Comparison of ENCODE assay signal across 17 cellular contexts in the genomic region with DNA sequence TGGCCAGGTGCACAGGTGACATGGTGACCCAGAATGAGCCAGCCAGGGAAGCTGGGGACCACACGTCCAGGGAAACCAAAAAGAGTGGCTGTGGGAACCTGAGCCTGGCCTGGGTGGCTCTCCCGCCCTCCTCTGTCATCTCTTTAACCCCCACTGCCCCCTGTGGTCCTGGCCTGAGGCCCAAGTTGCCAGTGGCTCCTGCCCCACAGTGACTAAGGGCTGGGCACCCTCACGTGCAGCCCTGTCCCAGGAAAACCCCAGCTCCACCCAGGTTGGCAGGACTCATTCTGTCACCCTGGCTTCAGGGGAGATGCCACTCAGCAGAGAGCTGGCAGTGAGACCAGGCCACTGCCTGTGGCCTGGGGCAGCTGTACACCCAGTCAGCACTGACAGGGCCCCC. TPM values are rescaled to one million over a fixed set of nuclear protein-coding genes. Genes with fewer than 3 reads are reported as not detected.
DNase-seq lines count a peak whose midpoint lies in the region; ATAC-seq, FAIRE-seq and TF ChIP-seq lines count a peak whose summit lies in the region.
"Had no signal": no experiment of that assay in that cellular context is flagged by ENCODE, and none has a peak within 500 bp of the region (broad histone marks: within the 10 kb centered on the region; RNA-seq: fewer than 3 reads in every experiment).

No MANE protein-coding gene starts in this region.

- H3K4me1 ChIP-seq in tibial nerve, result peaks cover 0 to 68% (median 32%) of the 10 kb centered on the region in 4 donors
- H3K4me1 ChIP-seq in small intestine (ENCODE audit: control insufficient read depth in 2 of 2, insufficient read depth in 1 of 2, low read depth in 1 of 2, low read length in 1 of 2), result no peaks in the 10 kb centered on the region

- no peak overlapping the region for H3K4me3 ChIP-seq in tibial nerve
- H3K4me3 ChIP-seq in small intestine (ENCODE audit: low read depth in 1 of 2, low read length in 2 of 2), result no peak overlapping the region
- H3K4me3 ChIP-seq: cardiac muscle cell had no signal

- H3K4me1 Mint-ChIP-seq in activated CD4-positive, alpha-beta memory T cell treated with anti-CD3 and anti-CD28 coated beads, Interleukin-2, amount 10 ng/mL, durations not matched to agents 7 days and 5 days, result peaks cover 20% of the 10 kb centered on the region
- H3K4me1 Mint-ChIP-seq in memory B cell, result peaks cover 10% of the 10 kb centered on the region

- DNase-seq in Right ventricle myocardium superior (no peak), cardiac septum (ENCODE audit: low spot score) (no peak), memory B cell (ENCODE audit: low spot score in 2 of 2) (no peak), tibial nerve (ENCODE audit: low spot score in 2 of 2) (no peak), small intestine (no peak)
- no peak for DNase-seq in activated CD4-positive, alpha-beta memory T cell treated with anti-CD3 and anti-CD28 coated beads, Interleukin-2, amount 10 ng/mL, durations not matched to agents 7 days and 5 days
- DNase-seq: mesendoderm; NCI-H2081; NCI-H69; stimulated activated CD4-positive, alpha-beta T cell treated with anti-CD3 and anti-CD28 coated beads, Interleukin-15, amount 100 ng/mL, for 24 hours had no signal

- no peak for TF ChIP-seq POLR2A in tibial nerve (IDR thresholded peaks at IDR 0.05)

- no peaks in the 10 kb centered on the region for H3K9me3 ChIP-seq in tibial nerve
- no peaks in the 10 kb centered on the region for H3K9me3 ChIP-seq in small intestine (ENCODE audit: control insufficient read depth, low read depth)

- no peaks in the 10 kb centered on the region for H3K27me3 Mint-ChIP-seq in activated CD4-positive, alpha-beta memory T cell treated with anti-CD3 and anti-CD28 coated beads, Interleukin-2, amount 10 ng/mL, durations not matched to agents 7 days and 5 days
- H3K27me3 Mint-ChIP-seq in memory B cell, result no peaks in the 10 kb centered on the region

- no peaks in the 10 kb centered on the region for H3K9me3 Mint-ChIP-seq in activated CD4-positive, alpha-beta memory T cell treated with anti-CD3 and anti-CD28 coated beads, Interleukin-2, amount 10 ng/mL, durations not matched to agents 7 days and 5 days
- H3K9me3 Mint-ChIP-seq in memory B cell, result no peaks in the 10 kb centered on the region
- H3K9me3 Mint-ChIP-seq: activated naive CD4-positive, alpha-beta T cell treated with anti-CD3 and anti-CD28 coated beads, Interleukin-2, amount 50 U/mL, for 72 hours; T-helper 1 cell treated with Interleukin-12 subunit alpha and Interleukin-12 subunit beta and Interleukin-4 antibody, amounts not matched to agents 30 μg/mL and 1 μg/mL, for 36 hours had no signal

- TF ChIP-seq EP300 in tibial nerve (IDR thresholded peaks at IDR 0.05), result no peak

- H3K27ac ChIP-seq in tibial nerve, result peak overlapping the region in 3 of 4 donors; percentile 3 to 12 (median 8)
- H3K27ac ChIP-seq in small intestine (ENCODE audit: low read depth in 1 of 2, low read length in 1 of 2), result peak overlapping the region in 1 of 2 donors; percentile 14
- H3K27ac ChIP-seq: cardiac muscle cell had no signal

- H3K36me3 Mint-ChIP-seq in activated CD4-positive, alpha-beta memory T cell treated with anti-CD3 and anti-CD28 coated beads, Interleukin-2, amount 10 ng/mL, durations not matched to agents 7 days and 5 days (ENCODE audit: low read depth), result peaks cover 12% of the 10 kb centered on the region
- H3K36me3 Mint-ChIP-seq in memory B cell, result peaks cover 10% of the 10 kb centered on the region
- H3K36me3 Mint-ChIP-seq: activated naive CD4-positive, alpha-beta T cell treated with anti-CD3 and anti-CD28 coated beads, Interleukin-2, amount 50 U/mL, for 72 hours had no signal

- ATAC-seq in Right ventricle myocardium superior (ENCODE audit: poor library complexity) (peak; percentile 28), memory B cell (ENCODE audit: low read depth) (no peak), GM18517 (IDR thresholded peaks at IDR 0.05; ENCODE audit: unreplicated experiment) (no peak), HG02870 (IDR thresholded peaks at IDR 0.05; ENCODE audit: unreplicated experiment) (no peak)
- ATAC-seq: Panc1 had no signal

- TF ChIP-seq CTCF in tibial nerve (IDR thresholded peaks at IDR 0.05), result no peak

- POLR2A ChIA-PET in activated CD4-positive, alpha-beta memory T cell treated with anti-CD3 and anti-CD28 coated beads, Interleukin-2, amount 10 ng/mL, durations not matched to agents 7 days and 5 days (lab: Charles Lee), result interaction anchor here (1.2 to 1.5 kb wide), 2 partner anchors 25 to 121 kb away, joined by 3 to 4 read pairs; no protein-coding TSS in a partner anchor

- CTCF ChIA-PET in activated CD4-positive, alpha-beta memory T cell treated with anti-CD3 and anti-CD28 coated beads, Interleukin-2, amount 10 ng/mL, durations not matched to agents 7 days and 5 days (lab: Charles Lee), result interaction anchor here (0.6 to 4.8 kb wide), 6 partner anchors 13 to 120 kb away, joined by 3 to 39 read pairs (median 4); a partner anchor contains a TSS

- H3K27me3 ChIP-seq in tibial nerve, result no peaks in the 10 kb centered on the region
- H3K27me3 ChIP-seq in small intestine (ENCODE audit: control insufficient read depth in 2 of 2, insufficient read depth in 2 of 2, low read length in 2 of 2), result no peaks in the 10 kb centered on the region
- H3K27me3 ChIP-seq: cardiac muscle cell had no signal

- H3K36me3 ChIP-seq in tibial nerve (peaks cover 0 to 22% (median 0%) of the 10 kb centered on the region in 3 donors), small intestine (ENCODE audit: control insufficient read depth in 2 of 2, insufficient read depth in 2 of 2, low read length in 2 of 2) (peaks cover 3 to 6% of the 10 kb centered on the region in 2 donors)
- H3K36me3 ChIP-seq: cardiac muscle cell had no signal

- FAIRE-seq in small intestine (lab: Jason Lieb, UNC), result no peak
- FAIRE-seq: G401.6 had no signal

- WGBS in tibial nerve, 2 donors, result 71 to 73% methylated on average over 3 of the region's 3 CpGs
- 62 to 82% (median 79%) methylated on average over 3 of the region's 3 CpGs for WGBS in small intestine, 3 donors

- intact Hi-C loops in Right ventricle myocardium superior (cut with DNase I) (loop anchor here (5.0 kb wide), 1 partner anchor 39 kb away; no protein-coding TSS in a partner anchor), cardiac septum (cut with DNase I) (loop anchor here (5.0 to 10.0 kb wide), 5 partner anchors 39 to 379 kb away; a partner anchor contains a TSS)

- H3K4me3 Mint-ChIP-seq in activated CD4-positive, alpha-beta memory T cell treated with anti-CD3 and anti-CD28 coated beads, Interleukin-2, amount 10 ng/mL, durations not matched to agents 7 days and 5 days, result no peak overlapping the region
- H3K4me3 Mint-ChIP-seq in memory B cell, result no peak overlapping the region
- H3K4me3 Mint-ChIP-seq: T-helper 1 cell treated with Interleukin-12 subunit alpha and Interleukin-12 subunit beta and Interleukin-4 antibody, amounts not matched to agents 30 μg/mL and 1 μg/mL, for 36 hours had no signal

- peak overlapping the region; percentile 58 for H3K27ac Mint-ChIP-seq in activated CD4-positive, alpha-beta memory T cell treated with anti-CD3 and anti-CD28 coated beads, Interleukin-2, amount 10 ng/mL, durations not matched to agents 7 days and 5 days
- peak overlapping the region; percentile 76 for H3K27ac Mint-ChIP-seq in memory B cell

RNA-seq across cellular contexts. Expression of a gene that starts 30.6 kb away (rescaled TPM):
- total RNA-seq in Right ventricle myocardium superior (26.0 TPM), cardiac septum (32.9 TPM), tibial nerve (10 to 100 TPM; 43.5 to 82.2 (median 52.4) TPM)
- total RNA-seq in activated CD4-positive, alpha-beta memory T cell treated with anti-CD3 and anti-CD28 coated beads, Interleukin-2, amount 10 ng/mL, durations not matched to agents 7 days and 5 days, result 10 to 100 TPM; 16.7 to 18.0 TPM
- polyA plus RNA-seq in small intestine, result 10 to 100 TPM in 1 of 3 donors, 1 to 10 TPM in 2; 4.5 to 12.9 (median 5.7) TPM

RNA-seq across cellular contexts. Expression of a gene that starts 49.3 kb away (rescaled TPM):
- total RNA-seq in Right ventricle myocardium superior (30.4 TPM), cardiac septum (47.4 TPM), tibial nerve (100 to 1,000 TPM in 1 of 4 donors, 10 to 100 TPM in 3; 67.4 to 172 (median 84.2) TPM)
- total RNA-seq in activated CD4-positive, alpha-beta memory T cell treated with anti-CD3 and anti-CD28 coated beads, Interleukin-2, amount 10 ng/mL, durations not matched to agents 7 days and 5 days, result 100 to 1,000 TPM; 140 to 153 TPM
- polyA plus RNA-seq in small intestine, result 10 to 100 TPM; 15.9 to 51.7 (median 36.7) TPM

RNA-seq across cellular contexts. Expression of a gene that starts 53.4 kb away (rescaled TPM):
- total RNA-seq in Right ventricle myocardium superior, result 7.5 TPM
- 9.9 TPM for total RNA-seq in cardiac septum
- 10 to 100 TPM; 26.2 to 26.3 TPM for total RNA-seq in activated CD4-positive, alpha-beta memory T cell treated with anti-CD3 and anti-CD28 coated beads, Interleukin-2, amount 10 ng/mL, durations not matched to agents 7 days and 5 days
- 10 to 100 TPM; 13.8 to 45.9 (median 26.0) TPM for total RNA-seq in tibial nerve
- 10 to 100 TPM in 1 of 3 donors, 1 to 10 TPM in 2; 8.6 to 11.4 (median 9.5) TPM for polyA plus RNA-seq in small intestine
